Comparison of ENCODE assay signal across 33 cellular contexts in genomic region chr7:92400013-92400412, GRCh38.
"Had no signal": no experiment of that assay in that cellular context is flagged by ENCODE, and none has a peak within 500 bp of the region (broad histone marks: within the 10 kb centered on the region; RNA-seq: fewer than 3 reads in every experiment).

No MANE protein-coding gene starts in this region.

- H3K4me2 ChIP-seq: SK-N-SH had no signal

- H3K9me3 ChIP-seq: adrenal gland, body of pancreas, breast epithelium, Peyer's patch, SJSA1, SK-N-SH had no signal

- H3K36me3 ChIP-seq: breast epithelium had no signal

- H3K9ac ChIP-seq: SK-N-SH had no signal

- ATAC-seq: activated naive CD4-positive, alpha-beta T cell treated with anti-CD3 and anti-CD28 coated beads, Interleukin-2, amount 50 U/mL, for 72 hours; activated T-cell treated with anti-CD3 and anti-CD28 coated beads, Interleukin-2, amount 50 U/mL, for 4 hours; body of pancreas; K562; T-cell had no signal

- DNase-seq: activated B cell treated with CpG ODN at 0.5 μM for 24 hours; activated CD4-positive, alpha-beta memory T cell treated with anti-CD3 and anti-CD28 coated beads for 36 hours; activated CD4-positive, alpha-beta T cell treated with anti-CD3 and anti-CD28 coated beads for 4 hours; activated CD4-positive, alpha-beta T cell treated with anti-CD3 and anti-CD28 coated beads, Interleukin-2, amount 50 U/mL, for 1 hour; activated CD4-positive, CD25-positive, alpha-beta regulatory T cell treated with anti-CD3 and anti-CD28 coated beads, Interleukin-2, amount 50 U/mL, for 72 hours; activated CD8-positive, alpha-beta memory T cell treated with anti-CD3 and anti-CD28 coated beads, Interleukin-2, amount 50 U/mL, for 4 hours; activated gamma-delta T cell treated with Interleukin-2 at 50 U/mL for 16 hours; activated naive CD4-positive, alpha-beta T cell treated with anti-CD3 and anti-CD28 coated beads for 36 hours; activated T-cell treated with anti-CD3 and anti-CD28 coated beads for 4 hours; activated T-cell treated with anti-CD3 and anti-CD28 coated beads, Interleukin-2, amount 50 U/mL, for 4 hours; adrenal gland; body of pancreas; NCI-H1092 treated with DMSO at 0.1 percent for 48 hours; NCI-H146; NCI-H187 treated with DMSO at 0.1 percent for 48 hours; NCI-H2107; NCI-H2171; NCI-H510A; NCI-H526; NCI-H774; Peyer's patch; RPMI8226; SHP77 treated with DMSO at 0.1 percent for 48 hours; SK-N-SH; T-cell; T-helper 2 cell; T-helper 9 cell had no signal

- H3K27ac ChIP-seq: adrenal gland, body of pancreas, breast epithelium, Peyer's patch, SJSA1, VCaP had no signal

- H3K27me3 ChIP-seq: adrenal gland, body of pancreas, breast epithelium, Peyer's patch, SJSA1 had no signal

- H3K4me1 ChIP-seq: adrenal gland, body of pancreas, breast epithelium, SJSA1 had no signal

- FAIRE-seq: astrocyte, K562 had no signal

- H3K4me3 ChIP-seq: adrenal gland, body of pancreas, breast epithelium, K562, Peyer's patch, SJSA1 had no signal
